Comparison of ENCODE assay signal across 32 cellular contexts in genomic region chr4:95051689-95052026, GRCh38.
DNase-seq lines count a peak whose midpoint lies in the region; ATAC-seq, FAIRE-seq and TF ChIP-seq lines count a peak whose summit lies in the region.
"Had no signal": no experiment of that assay in that cellular context is flagged by ENCODE, and none has a peak within 500 bp of the region (broad histone marks: within the 10 kb centered on the region; RNA-seq: fewer than 3 reads in every experiment).

No MANE protein-coding gene starts in this region.

- H3K4me3 ChIP-seq in A549, result peak overlapping the region; percentile 35
- H3K4me3 ChIP-seq in ascending aorta, result peak overlapping the region; percentile 10 to 56
- no peak overlapping the region for H3K4me3 ChIP-seq in H1 (ENCODE audit: extremely low read depth in 1 of 4, insufficient read depth in 2 of 4, low read depth in 3 of 4, low read length in 4 of 4)
- H3K4me3 ChIP-seq in neural progenitor cell, result peak overlapping the region; percentile 10
- H3K4me3 ChIP-seq in heart left ventricle, result no peak overlapping the region
- H3K4me3 ChIP-seq: heart right ventricle, lung, mucosa of descending colon, Peyer's patch, SJSA1, skin epidermis, thyroid gland had no signal

- TF ChIP-seq EP300 in A549 (IDR thresholded peaks at IDR 0.05) (no peak), H1 (IDR thresholded peaks at IDR 0.05; ENCODE audit: borderline replicate concordance in 1 of 2, low read depth in 2 of 2, low read length in 2 of 2) (no peak)

- H3K4me2 ChIP-seq in A549 (peak overlapping the region; percentile 92), H1 (ENCODE audit: insufficient read depth in 1 of 2, low read depth in 2 of 2, low read length in 2 of 2) (no peak overlapping the region), neural progenitor cell (peak overlapping the region; percentile 52)

- WGBS in A549 (ENCODE audit: missing lambda C conversion rate), result 5% methylated on average over 2 of the region's 2 CpGs
- WGBS in H1 (ENCODE audit: extremely low coverage in 1 of 2, insufficient coverage in 1 of 2, insufficient read length in 1 of 2, insufficient replicate concordance in 2 of 2, low coverage in 1 of 2, low lambda C conversion rate in 2 of 2, missing lambda C conversion rate in 1 of 2), 2 experiments, result 90% methylated on average over 2 of the region's 2 CpGs; no CpG with 5 or more reads in 1 of the 2 experiments
- WGBS in heart left ventricle, 4 donors, result 52 to 74% (median 68%) methylated on average over 2 of the region's 2 CpGs

- no peak for TF ChIP-seq CTCF in A549 (IDR thresholded peaks at IDR 0.05)
- TF ChIP-seq CTCF in ascending aorta (IDR thresholded peaks at IDR 0.05), result no peak
- TF ChIP-seq CTCF in H1 (IDR thresholded peaks at IDR 0.05; ENCODE audit: control extremely low read depth in 1 of 3, insufficient read depth in 1 of 3, low read depth in 1 of 3, low read length in 3 of 3), result no peak
- no peak for TF ChIP-seq CTCF in neural progenitor cell (IDR thresholded peaks at IDR 0.05)
- TF ChIP-seq CTCF in heart left ventricle (IDR thresholded peaks at IDR 0.05), result no peak

- H2BK20ac ChIP-seq in H1 (ENCODE audit: low read length), result no peak overlapping the region

- H2AFZ ChIP-seq in H1 (ENCODE audit: low read length), result peak overlapping the region; percentile 94; the same call in 1 of the 2 replicates
- H2AFZ ChIP-seq in neural progenitor cell (replicated peaks), result peak overlapping the region; percentile 65

- H3K4me1 ChIP-seq in A549 (peaks cover 61% of the 10 kb centered on the region), ascending aorta (peaks cover 2 to 13% of the 10 kb centered on the region in 2 donors), H1 (replicated peaks in 1 of 4; ENCODE audit: control insufficient read depth in 3 of 4, insufficient read depth in 4 of 4, low read length in 3 of 4) (peaks cover 0 to 4% (median 0%) of the 10 kb centered on the region in 4 experiments; a peak in 1 of 7 replicates), neural progenitor cell (peaks cover 19% of the 10 kb centered on the region), heart left ventricle (peaks cover 0 to 6% (median 0%) of the 10 kb centered on the region in 12 donors)
- H3K4me1 ChIP-seq: heart right ventricle, Peyer's patch, SJSA1, thyroid gland had no signal

- POLR2A ChIA-PET in A549 (lab: Yijun Ruan, JAX), result no interaction called here
- POLR2A ChIA-PET in H1 (lab: Charles Lee; ENCODE audit: partially characterized antibody), result interaction anchor here (0.9 kb wide), 1 partner anchor 51 kb away, joined by 3 read pairs; no protein-coding TSS in a partner anchor

- no peaks in the 10 kb centered on the region for H3K9me3 Mint-ChIP-seq in neural progenitor cell
- H3K9me3 Mint-ChIP-seq: activated CD4-positive, alpha-beta memory T cell treated with anti-CD3 and anti-CD28 coated beads for 36 hours; activated naive CD4-positive, alpha-beta T cell treated with anti-CD3 and anti-CD28 coated beads, Interleukin-2, amount 50 U/mL, for 24 hours; activated T-helper 17 cell treated with anti-CD3 and anti-CD28 coated beads, Interleukin-2, amount 50 U/mL, for 72 hours; CD4-positive, alpha-beta T cell; T-cell had no signal

- no peak overlapping the region for H4K8ac ChIP-seq in H1 (ENCODE audit: extremely low read depth, insufficient read depth, low read length)

- H3K36me3 Mint-ChIP-seq in neural progenitor cell, result peaks cover 2% of the 10 kb centered on the region
- H3K36me3 Mint-ChIP-seq: activated CD4-positive, alpha-beta memory T cell treated with anti-CD3 and anti-CD28 coated beads for 36 hours; activated naive CD4-positive, alpha-beta T cell treated with anti-CD3 and anti-CD28 coated beads, Interleukin-2, amount 50 U/mL, for 24 hours; T-cell had no signal

- DNase-seq in A549 (ENCODE audit: low read depth in 1 of 2, low spot score in 1 of 2) (no peak), ascending aorta (ENCODE audit: low spot score in 2 of 2) (no peak), H1 (ENCODE audit: low read depth in 1 of 2, low spot score in 2 of 2) (no peak), neural progenitor cell (ENCODE audit: low spot score) (no peak), heart left ventricle (no peak), T-helper 9 cell (no peak)
- DNase-seq: 8988T; activated CD4-positive, alpha-beta memory T cell treated with anti-CD3 and anti-CD28 coated beads for 36 hours; activated CD4-positive, CD25-positive, alpha-beta regulatory T cell treated with anti-CD3 and anti-CD28 coated beads, Interleukin-2, amount 50 U/mL, for 72 hours; activated CD8-positive, alpha-beta memory T cell treated with anti-CD3 and anti-CD28 coated beads, Interleukin-2, amount 50 U/mL, for 4 hours; CD4-positive, alpha-beta T cell; effector CD8-positive, alpha-beta T cell; foreskin fibroblast; heart right ventricle; mucosa of descending colon; NCI-H1048; NCI-H187 treated with DMSO at 0.1 percent for 48 hours; NCI-H526; Peyer's patch; stimulated activated naive CD8-positive, alpha-beta T cell treated with anti-CD3 and anti-CD28 coated beads, Interleukin-15, Interleukin-2, amounts not matched to agents 100 U/mL and 50 U/mL, for 24 hours; T-cell had no signal

- no peaks in the 10 kb centered on the region for H3K79me1 ChIP-seq in H1 (ENCODE audit: low read depth, low read length)

- H4K91ac ChIP-seq in H1 (replicated peaks; ENCODE audit: insufficient read length, low read length), result no peak overlapping the region

- H3K9me3 ChIP-seq in A549 (no peaks in the 10 kb centered on the region), ascending aorta (no peaks in the 10 kb centered on the region), H1 (ENCODE audit: insufficient read depth in 2 of 2, low read depth in 1 of 2, low read length in 1 of 2) (no peaks in the 10 kb centered on the region), neural progenitor cell (ENCODE audit: low read depth) (no peaks in the 10 kb centered on the region), heart left ventricle (no peaks in the 10 kb centered on the region)
- H3K9me3 ChIP-seq: heart right ventricle, mucosa of descending colon, neutrophil, Peyer's patch, SJSA1, thyroid gland had no signal

- no peaks in the 10 kb centered on the region for H3K27me3 ChIP-seq in ascending aorta
- no peaks in the 10 kb centered on the region for H3K27me3 ChIP-seq in H1 (replicated peaks in 1 of 4; ENCODE audit: control insufficient read depth in 3 of 4, extremely low read depth in 1 of 4, insufficient read depth in 3 of 4, low read length in 3 of 4)
- H3K27me3 ChIP-seq in neural progenitor cell, result no peaks in the 10 kb centered on the region
- H3K27me3 ChIP-seq in heart left ventricle, result no peaks in the 10 kb centered on the region
- H3K27me3 ChIP-seq: heart right ventricle, neutrophil, Peyer's patch, SJSA1, thyroid gland had no signal

- no peaks in the 10 kb centered on the region for H4K20me1 ChIP-seq in H1 (replicated peaks in 1 of 2; ENCODE audit: control insufficient read depth in 1 of 2, insufficient read depth in 2 of 2, low read length in 2 of 2)
- no peaks in the 10 kb centered on the region for H4K20me1 ChIP-seq in neural progenitor cell (ENCODE audit: low read depth)

- H3K79me2 ChIP-seq in H1 (ENCODE audit: control insufficient read depth in 1 of 2, insufficient read depth in 2 of 2, low read length in 2 of 2) (no peaks in the 10 kb centered on the region), neural progenitor cell (ENCODE audit: low read depth) (no peaks in the 10 kb centered on the region)

- TF ChIP-seq RAD21 in A549 (conservative IDR thresholded peaks at IDR 0.05 in 1 of 2, IDR thresholded peaks at IDR 0.05 in 1 of 2) (no peak), H1 (IDR thresholded peaks at IDR 0.05 in 1 of 2, conservative IDR thresholded peaks at IDR 0.05 in 1 of 2; ENCODE audit: low read depth in 2 of 2, low read length in 2 of 2) (no peak)

- no peak overlapping the region for H3K23ac ChIP-seq in H1 (ENCODE audit: insufficient read length)

- intact Hi-C loops in ascending aorta (cut with DNase I) (loop anchor here (5.0 kb wide), 1 partner anchor 36 kb away; no protein-coding TSS in a partner anchor), heart left ventricle (cut with DNase I) (no loop called here)

- no peak overlapping the region for H4K5ac ChIP-seq in H1 (ENCODE audit: insufficient read length, low read depth, low read length)

- H2BK15ac ChIP-seq in H1 (ENCODE audit: low read length), result no peak overlapping the region

- TF ChIP-seq POLR2A in A549 (IDR thresholded peaks at IDR 0.05; ENCODE audit: low read length) (no peak), H1 (IDR thresholded peaks at IDR 0.05; ENCODE audit: control extremely low read depth in 1 of 2, low read depth in 2 of 2, low read length in 2 of 2) (no peak), heart left ventricle (IDR thresholded peaks at IDR 0.05) (no peak)

- no peak overlapping the region for H3K4ac ChIP-seq in H1 (replicated peaks; ENCODE audit: insufficient read length, low read depth, low read length)

- no peak overlapping the region for H2BK120ac ChIP-seq in H1 (replicated peaks; ENCODE audit: low read depth, low read length)

- H3K56ac ChIP-seq in H1 (replicated peaks; ENCODE audit: insufficient read length, low read depth, low read length), result no peak overlapping the region

- ATAC-seq in A549 (no peak; a peak in 1 of 6 replicates), GM21786 (IDR thresholded peaks at IDR 0.05; ENCODE audit: unreplicated experiment) (no peak), heart left ventricle (no peak), GM18511 (IDR thresholded peaks at IDR 0.05; ENCODE audit: unreplicated experiment) (no peak)
- ATAC-seq: activated T-helper 17 cell treated with anti-CD3 and anti-CD28 coated beads, Interleukin-2, amount 50 U/mL, for 72 hours; heart right ventricle; mucosa of descending colon; stimulated activated naive CD8-positive, alpha-beta T cell treated with anti-CD3 and anti-CD28 coated beads, Interleukin-15, Interleukin-2, amounts not matched to agents 100 U/mL and 50 U/mL, for 24 hours; T-cell had no signal

- H3K4me3 Mint-ChIP-seq in neural progenitor cell, result peak overlapping the region; percentile 83
- H3K4me3 Mint-ChIP-seq: activated CD4-positive, alpha-beta memory T cell treated with anti-CD3 and anti-CD28 coated beads for 36 hours; activated naive CD4-positive, alpha-beta T cell treated with anti-CD3 and anti-CD28 coated beads, Interleukin-2, amount 50 U/mL, for 24 hours; activated T-helper 17 cell treated with anti-CD3 and anti-CD28 coated beads, Interleukin-2, amount 50 U/mL, for 72 hours; CD4-positive, alpha-beta T cell; T-cell had no signal

- H2BK12ac ChIP-seq in H1 (ENCODE audit: low read depth, low read length), result 0 out of 2 replicates have a peak overlapping the region, but pooled peaks have one; percentile 2

- H3K23me2 ChIP-seq in H1 (ENCODE audit: low read depth, low read length), result no peaks in the 10 kb centered on the region

- CTCF ChIA-PET in A549 (lab: Yijun Ruan, JAX) (no interaction called here), H1 (lab: Charles Lee; ENCODE audit: partially characterized antibody) (no interaction called here)

- FAIRE-seq in A549 (lab: Jason Lieb, UNC), result no peak
- no peak for FAIRE-seq in H1 (lab: Jason Lieb, UNC)
- FAIRE-seq: GM12892, H54 had no signal

- H3K14ac ChIP-seq in H1 (ENCODE audit: insufficient read length), result no peak overlapping the region

- peaks cover 62% of the 10 kb centered on the region for H3K4me1 Mint-ChIP-seq in neural progenitor cell
- H3K4me1 Mint-ChIP-seq: activated naive CD4-positive, alpha-beta T cell treated with anti-CD3 and anti-CD28 coated beads, Interleukin-2, amount 50 U/mL, for 24 hours; activated T-helper 17 cell treated with anti-CD3 and anti-CD28 coated beads, Interleukin-2, amount 50 U/mL, for 72 hours; T-cell had no signal

- no peaks in the 10 kb centered on the region for H3K36me3 ChIP-seq in ascending aorta
- H3K36me3 ChIP-seq in H1 (ENCODE audit: control insufficient read depth in 2 of 4, insufficient read depth in 4 of 4, low read length in 3 of 4), result no peaks in the 10 kb centered on the region
- H3K36me3 ChIP-seq in neural progenitor cell, result no peaks in the 10 kb centered on the region
- no peaks in the 10 kb centered on the region for H3K36me3 ChIP-seq in heart left ventricle
- H3K36me3 ChIP-seq: heart right ventricle, neutrophil, Peyer's patch, SJSA1, thyroid gland had no signal

- H3K18ac ChIP-seq in H1 (ENCODE audit: extremely low read depth, low read length), result no peak overlapping the region

- H2AK5ac ChIP-seq in H1 (ENCODE audit: low read depth, low read length), result no peak overlapping the region

- H3K27ac Mint-ChIP-seq in neural progenitor cell, result peak overlapping the region; percentile 96
- H3K27ac Mint-ChIP-seq: activated CD4-positive, alpha-beta memory T cell treated with anti-CD3 and anti-CD28 coated beads for 36 hours; activated naive CD4-positive, alpha-beta T cell treated with anti-CD3 and anti-CD28 coated beads, Interleukin-2, amount 50 U/mL, for 24 hours; activated T-helper 17 cell treated with anti-CD3 and anti-CD28 coated beads, Interleukin-2, amount 50 U/mL, for 72 hours; CD4-positive, alpha-beta T cell; T-cell had no signal

- H3K27ac ChIP-seq in A549 (peak overlapping the region; percentile 65 to 81; a peak in 5 of 6 replicates), ascending aorta (peak overlapping the region; percentile 63 to 74), H1 (ENCODE audit: low read depth, low read length) (no peak overlapping the region), neural progenitor cell (no peak overlapping the region), heart left ventricle (no peak overlapping the region)
- H3K27ac ChIP-seq: heart right ventricle, neutrophil, Peyer's patch, SJSA1, skin epidermis, thyroid gland had no signal

- H3F3A ChIP-seq in neural progenitor cell (ENCODE audit: low read depth), result peaks cover 10% of the 10 kb centered on the region

- H3K27me3 Mint-ChIP-seq in neural progenitor cell (ENCODE audit: insufficient read depth, low read depth), result no peaks in the 10 kb centered on the region
- H3K27me3 Mint-ChIP-seq: activated CD4-positive, alpha-beta memory T cell treated with anti-CD3 and anti-CD28 coated beads for 36 hours; activated naive CD4-positive, alpha-beta T cell treated with anti-CD3 and anti-CD28 coated beads, Interleukin-2, amount 50 U/mL, for 24 hours; activated T-helper 17 cell treated with anti-CD3 and anti-CD28 coated beads, Interleukin-2, amount 50 U/mL, for 72 hours; CD4-positive, alpha-beta T cell; T-cell had no signal

- no peak overlapping the region for H3K9ac ChIP-seq in H1 (replicated peaks in 1 of 4; ENCODE audit: extremely low read depth in 1 of 4, low read depth in 3 of 4, low read length in 3 of 4)
- no peak overlapping the region for H3K9ac ChIP-seq in neural progenitor cell

- no peak overlapping the region for H2BK5ac ChIP-seq in H1 (ENCODE audit: low read depth, low read length)

Comparison
In these comparisons a context has a peak if more than half of its experiments do, and no peak if none do; other contexts are left out.
1. H3K27ac ChIP-seq: peak in A549 (2 of 2) and ascending aorta (2 of 2); none in H1 (single experiment), neural progenitor cell (single experiment) and heart left ventricle (0 of 12).
2. H3K4me2 ChIP-seq: peak in A549 (single experiment) and neural progenitor cell (single experiment); none in H1 (0 of 2).
3. H3K4me3 ChIP-seq: peak in A549 (single experiment), ascending aorta (2 of 2) and neural progenitor cell (single experiment); none in H1 (0 of 4) and heart left ventricle (0 of 12).